In the genomic region with DNA sequence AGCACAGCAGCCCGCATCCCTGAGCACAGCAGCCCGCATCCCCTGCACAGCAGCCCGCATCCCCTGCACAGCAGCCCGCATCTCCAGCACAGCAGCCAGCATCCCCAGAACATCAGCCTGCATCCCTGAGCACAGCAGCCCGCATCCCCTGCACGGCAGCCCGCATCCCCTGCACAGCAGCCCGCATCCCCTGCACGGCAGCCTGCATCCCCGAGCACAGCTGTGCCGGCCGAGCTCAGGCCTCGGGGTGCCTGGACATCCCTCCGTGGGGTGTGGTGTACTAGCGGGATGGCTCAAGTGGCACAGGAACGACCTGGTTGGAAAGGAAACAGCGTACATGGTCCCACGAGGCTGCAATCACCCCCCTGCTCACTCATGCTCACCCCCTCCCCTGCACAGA, we compare ENCODE assay signal across 29 cellular contexts.
"Had no signal": no experiment of that assay in that cellular context is flagged by ENCODE, and none has a peak within 500 bp of the region (broad histone marks: within the 10 kb centered on the region; RNA-seq: fewer than 3 reads in every experiment).

No MANE protein-coding gene starts in this region.

- H3K9me3 ChIP-seq: adrenal gland, body of pancreas, esophagus squamous epithelium, gastroesophageal sphincter had no signal

- H3K27ac ChIP-seq: adrenal gland, body of pancreas, epithelial cell of prostate, esophagus squamous epithelium, gastroesophageal sphincter, VCaP had no signal

- H3K4me3 ChIP-seq: adrenal gland, body of pancreas, esophagus squamous epithelium, gastroesophageal sphincter had no signal

- DNase-seq: activated CD4-positive, alpha-beta T cell treated with anti-CD3 and anti-CD28 coated beads for 1 hour; activated CD4-positive, alpha-beta T cell treated with anti-CD3 and anti-CD28 coated beads for 4 hours; activated CD4-positive, alpha-beta T cell treated with anti-CD3 and anti-CD28 coated beads, Interleukin-2, amount 50 U/mL, for 1 hour; activated CD4-positive, alpha-beta T cell treated with anti-CD3 and anti-CD28 coated beads, Interleukin-2, amount 50 U/mL, for 48 hours; activated CD8-positive, alpha-beta memory T cell treated with anti-CD3 and anti-CD28 coated beads for 24 hours; activated CD8-positive, alpha-beta T cell treated with anti-CD3 and anti-CD28 coated beads for 36 hours; activated effector memory CD4-positive, alpha-beta T cell treated with anti-CD3 and anti-CD28 coated beads, Interleukin-2, amount 50 U/mL, for 16 hours; activated naive CD4-positive, alpha-beta T cell treated with anti-CD3 and anti-CD28 coated beads for 36 hours; activated naive CD8-positive, alpha-beta T cell treated with anti-CD3 and anti-CD28 coated beads for 36 hours; activated naive CD8-positive, alpha-beta T cell treated with anti-CD3 and anti-CD28 coated beads, Interleukin-2, amount 50 U/mL, for 24 hours; activated T-cell treated with anti-CD3 and anti-CD28 coated beads, Interleukin-2, amount 50 U/mL, for 1 hour; activated T-cell treated with anti-CD3 and anti-CD28 coated beads, Interleukin-2, amount 50 U/mL, for 48 hours; adrenal gland; amygdala; aorta; body of pancreas; cortex of kidney; effector CD8-positive, alpha-beta T cell; esophagus squamous epithelium; foreskin melanocyte; T-helper 2 cell had no signal

- H3K27me3 ChIP-seq: adrenal gland, body of pancreas, esophagus squamous epithelium, gastroesophageal sphincter had no signal

- FAIRE-seq: colon, endometrium, endothelial cell of umbilical vein, TTC549 had no signal

- H3K36me3 ChIP-seq: adrenal gland had no signal

- H3K4me1 ChIP-seq: body of pancreas, esophagus squamous epithelium, gastroesophageal sphincter had no signal

- ATAC-seq: activated CD8-positive, alpha-beta T cell treated with anti-CD3 and anti-CD28 coated beads for 36 hours; activated naive CD8-positive, alpha-beta T cell treated with anti-CD3 and anti-CD28 coated beads, Interleukin-2, amount 50 U/mL, for 24 hours; body of pancreas; gastroesophageal sphincter; WTC11 had no signal
